In the genomic region with DNA sequence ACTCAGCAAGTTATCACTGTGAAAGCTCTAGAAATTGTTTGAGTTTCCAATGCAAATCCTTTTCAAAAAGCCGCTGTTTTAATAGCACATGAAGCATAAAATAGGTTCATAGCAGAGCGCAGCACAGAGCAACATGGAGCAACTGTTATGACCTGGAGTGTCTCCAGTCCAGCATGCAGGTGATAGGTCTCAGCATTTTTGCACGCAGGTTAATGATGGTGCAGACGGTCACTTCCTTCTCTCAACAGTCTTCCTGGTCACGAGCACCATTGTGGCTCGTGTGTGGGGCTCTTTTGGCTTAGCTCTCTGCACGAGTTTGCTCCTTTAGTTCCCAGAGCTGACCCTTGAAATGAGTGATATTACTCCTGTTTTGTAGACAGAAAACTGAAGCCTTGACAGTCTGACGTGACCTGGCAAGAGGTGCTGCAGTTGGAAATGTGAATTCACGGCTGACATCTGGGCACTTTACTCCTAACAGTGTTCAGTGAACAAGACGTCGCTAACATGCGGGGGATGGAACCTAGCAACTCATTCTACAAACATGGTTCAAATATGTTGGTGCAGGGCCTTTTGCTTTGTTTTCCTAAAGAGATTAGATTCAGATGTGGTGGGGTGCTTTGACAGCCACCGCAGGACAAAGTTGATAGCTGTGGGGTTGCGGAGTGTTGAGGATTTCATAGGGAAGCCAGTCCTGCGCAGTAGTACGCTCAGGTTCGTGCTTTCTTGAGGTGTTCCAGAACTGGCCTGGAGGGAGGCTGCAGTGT, we compare ENCODE assay signal across 14 cellular contexts. TPM values are rescaled to one million over a fixed set of nuclear protein-coding genes. Genes with fewer than 3 reads are reported as not detected.
DNase-seq lines count a peak whose midpoint lies in the region; ATAC-seq and TF ChIP-seq lines count a peak whose summit lies in the region.
"Had no signal": no experiment of that assay in that cellular context is flagged by ENCODE, and none has a peak within 500 bp of the region (broad histone marks: within the 10 kb centered on the region; RNA-seq: fewer than 3 reads in every experiment).

No MANE protein-coding gene starts in this region.

- TF ChIP-seq CTCF in SU-DHL-6 (IDR thresholded peaks at IDR 0.05; ENCODE audit: insufficient read depth, low read length, poor library complexity, severe bottlenecking): no peak

- DNase-seq in activated naive CD4-positive, alpha-beta T cell treated with anti-CD3 and anti-CD28 coated beads for 36 hours: no peak
- DNase-seq in immature natural killer cell: no peak
- DNase-seq in stimulated activated naive B cell treated with anti-CD40 and anti-IgM and Interleukin-4, amounts not matched to agents 10 μg/mL and 1 μg/mL and 100 μg/mL, for 72 hours: no peak
- no peak for DNase-seq in NCI-H510A treated with DMSO at 0.1 percent for 48 hours (lab: John Stamatoyannopoulos, UW)
- DNase-seq in NK-92 treated with Interleukin-12 subunit alpha and Interleukin-12 subunit beta, amount 100 ng/mL, for 24 hours (lab: John Stamatoyannopoulos, UW): no peak
- DNase-seq: activated CD4-positive, alpha-beta T cell treated with anti-CD3 and anti-CD28 coated beads for 4 hours; DMS53; mesendoderm; NCI-H2029; NCI-H774 had no signal

- no peaks in the 10 kb centered on the region for H3K27me3 Mint-ChIP-seq in activated naive CD4-positive, alpha-beta T cell treated with anti-CD3 and anti-CD28 coated beads, Interleukin-2, amount 50 U/mL, for 24 hours
- H3K27me3 Mint-ChIP-seq in activated naive CD4-positive, alpha-beta T cell treated with anti-CD3 and anti-CD28 coated beads for 36 hours (ENCODE audit: low read depth): no peaks in the 10 kb centered on the region
- peaks cover 0 to 6% (median 5%) of the 10 kb centered on the region in 3 donors for H3K27me3 Mint-ChIP-seq in immature natural killer cell (ENCODE audit: low read depth in 3 of 3)
- H3K27me3 Mint-ChIP-seq in stimulated activated naive B cell treated with anti-CD40 and anti-IgM and Interleukin-4, amounts not matched to agents 10 μg/mL and 1 μg/mL and 100 μg/mL, for 72 hours: no peaks in the 10 kb centered on the region

- H3K4me2 ChIP-seq in SU-DHL-6 (ENCODE audit: low read depth, low read length, poor library complexity, severe bottlenecking): peak overlapping the region; percentile 88

- no peak overlapping the region for H3K4me3 ChIP-seq in SU-DHL-6 (ENCODE audit: insufficient read depth, low read length, poor library complexity, severe bottlenecking)
- H3K4me3 ChIP-seq: HAP-1 had no signal

- no peak overlapping the region for H3K9ac ChIP-seq in SU-DHL-6 (ENCODE audit: low read length)

- no peak overlapping the region for H3K4me3 Mint-ChIP-seq in activated naive CD4-positive, alpha-beta T cell treated with anti-CD3 and anti-CD28 coated beads, Interleukin-2, amount 50 U/mL, for 24 hours
- H3K4me3 Mint-ChIP-seq in activated naive CD4-positive, alpha-beta T cell treated with anti-CD3 and anti-CD28 coated beads for 36 hours: no peak overlapping the region
- H3K4me3 Mint-ChIP-seq in immature natural killer cell: peak overlapping the region in 4 of 5 donors; percentile 6 to 78 (median 43)
- peak overlapping the region in 1 of 2 donors; percentile 39 for H3K4me3 Mint-ChIP-seq in stimulated activated naive B cell treated with anti-CD40 and anti-IgM and Interleukin-4, amounts not matched to agents 10 μg/mL and 1 μg/mL and 100 μg/mL, for 72 hours

- H3K36me3 Mint-ChIP-seq in activated naive CD4-positive, alpha-beta T cell treated with anti-CD3 and anti-CD28 coated beads, Interleukin-2, amount 50 U/mL, for 24 hours: peaks cover 7% of the 10 kb centered on the region
- H3K36me3 Mint-ChIP-seq in activated naive CD4-positive, alpha-beta T cell treated with anti-CD3 and anti-CD28 coated beads for 36 hours (ENCODE audit: low read depth): peaks cover 17% of the 10 kb centered on the region
- H3K36me3 Mint-ChIP-seq in immature natural killer cell: peaks cover 0 to 4% (median 3%) of the 10 kb centered on the region in 3 donors
- peaks cover 40 to 65% of the 10 kb centered on the region in 2 donors for H3K36me3 Mint-ChIP-seq in stimulated activated naive B cell treated with anti-CD40 and anti-IgM and Interleukin-4, amounts not matched to agents 10 μg/mL and 1 μg/mL and 100 μg/mL, for 72 hours

- H3K36me3 ChIP-seq in SU-DHL-6 (ENCODE audit: low read length): no peaks in the 10 kb centered on the region

- no peaks in the 10 kb centered on the region for H3K9me2 ChIP-seq in SU-DHL-6 (replicated peaks; ENCODE audit: insufficient read depth, low read length)

- no peaks in the 10 kb centered on the region for H3K27me3 ChIP-seq in SU-DHL-6 (ENCODE audit: low read length)

- intact Hi-C loops in activated naive CD4-positive, alpha-beta T cell treated with anti-CD3 and anti-CD28 coated beads for 36 hours (cut with micrococcal nuclease): loop anchor here (1.0 kb wide), 1 partner anchor 8 kb away; no protein-coding TSS in a partner anchor

- H3K9me3 ChIP-seq in SU-DHL-6 (ENCODE audit: insufficient read depth, low read length): no peaks in the 10 kb centered on the region
- H3K9me3 ChIP-seq: HAP-1 had no signal

- H4K20me1 ChIP-seq in SU-DHL-6 (ENCODE audit: low read depth, low read length): peaks cover 7% of the 10 kb centered on the region; the same call in 1 of the 2 replicates

- no peak overlapping the region for H2AFZ ChIP-seq in SU-DHL-6 (ENCODE audit: low read depth, low read length, severe bottlenecking)

- H3K9me3 Mint-ChIP-seq in activated naive CD4-positive, alpha-beta T cell treated with anti-CD3 and anti-CD28 coated beads, Interleukin-2, amount 50 U/mL, for 24 hours: no peaks in the 10 kb centered on the region
- H3K9me3 Mint-ChIP-seq in activated naive CD4-positive, alpha-beta T cell treated with anti-CD3 and anti-CD28 coated beads for 36 hours: no peaks in the 10 kb centered on the region
- no peaks in the 10 kb centered on the region for H3K9me3 Mint-ChIP-seq in immature natural killer cell
- H3K9me3 Mint-ChIP-seq in stimulated activated naive B cell treated with anti-CD40 and anti-IgM and Interleukin-4, amounts not matched to agents 10 μg/mL and 1 μg/mL and 100 μg/mL, for 72 hours: no peaks in the 10 kb centered on the region

- peak overlapping the region; percentile 32 for H3K27ac Mint-ChIP-seq in activated naive CD4-positive, alpha-beta T cell treated with anti-CD3 and anti-CD28 coated beads, Interleukin-2, amount 50 U/mL, for 24 hours
- H3K27ac Mint-ChIP-seq in activated naive CD4-positive, alpha-beta T cell treated with anti-CD3 and anti-CD28 coated beads for 36 hours: no peak overlapping the region
- peak overlapping the region in 5 of 6 donors; percentile 8 to 82 (median 36) for H3K27ac Mint-ChIP-seq in immature natural killer cell
- H3K27ac Mint-ChIP-seq in stimulated activated naive B cell treated with anti-CD40 and anti-IgM and Interleukin-4, amounts not matched to agents 10 μg/mL and 1 μg/mL and 100 μg/mL, for 72 hours: peak overlapping the region; percentile 72

- ATAC-seq in stimulated activated naive B cell treated with anti-CD40 and anti-IgM and Interleukin-4, amounts not matched to agents 10 μg/mL and 1 μg/mL and 100 μg/mL, for 72 hours (replicated peaks): no peak
- ATAC-seq in HG03439 (IDR thresholded peaks at IDR 0.05; ENCODE audit: unreplicated experiment): no peak

- H3F3A ChIP-seq in SU-DHL-6 (ENCODE audit: insufficient read depth): peaks cover 46% of the 10 kb centered on the region

- peak overlapping the region; percentile 83 for H3K27ac ChIP-seq in SU-DHL-6 (ENCODE audit: low read depth, low read length)

- H3K4me1 Mint-ChIP-seq in activated naive CD4-positive, alpha-beta T cell treated with anti-CD3 and anti-CD28 coated beads, Interleukin-2, amount 50 U/mL, for 24 hours: peaks cover 96% of the 10 kb centered on the region
- peaks cover 87% of the 10 kb centered on the region for H3K4me1 Mint-ChIP-seq in activated naive CD4-positive, alpha-beta T cell treated with anti-CD3 and anti-CD28 coated beads for 36 hours (ENCODE audit: low read depth)
- H3K4me1 Mint-ChIP-seq in immature natural killer cell: peaks cover 65 to 92% of the 10 kb centered on the region in 2 donors
- peaks cover 75 to 92% of the 10 kb centered on the region in 2 donors for H3K4me1 Mint-ChIP-seq in stimulated activated naive B cell treated with anti-CD40 and anti-IgM and Interleukin-4, amounts not matched to agents 10 μg/mL and 1 μg/mL and 100 μg/mL, for 72 hours

- peaks cover 96% of the 10 kb centered on the region for H3K79me2 ChIP-seq in SU-DHL-6 (ENCODE audit: insufficient read depth, low read length)

- CTCF ChIA-PET in activated naive CD4-positive, alpha-beta T cell treated with anti-CD3 and anti-CD28 coated beads for 36 hours (lab: Charles Lee): interaction anchor here (1.2 kb wide), 1 partner anchor 9 kb away, joined by 3 read pairs; no protein-coding TSS in a partner anchor

RNA-seq across cellular contexts. Expression of a gene that starts 10.1 kb away (rescaled TPM):
- 10 to 100 TPM; 30.0 to 30.2 TPM for total RNA-seq in activated naive CD4-positive, alpha-beta T cell treated with anti-CD3 and anti-CD28 coated beads for 36 hours
- 1 to 10 TPM in 1 of 3 donors, under 1 TPM in 2; 0.05 to 1.6 (median 0.84) TPM for polyA plus RNA-seq in immature natural killer cell

Comparison
In these comparisons a context has a peak if more than half of its experiments do, and no peak if none do; other contexts are left out.
1. H3K4me3 Mint-ChIP-seq: peak in immature natural killer cell (4 of 5); none in activated naive CD4-positive, alpha-beta T cell treated with anti-CD3 and anti-CD28 coated beads, Interleukin-2, amount 50 U/mL, for 24 hours (single experiment) and activated naive CD4-positive, alpha-beta T cell treated with anti-CD3 and anti-CD28 coated beads for 36 hours (single experiment).